Comparison of ENCODE assay signal across 1 cellular context in the genomic region with DNA sequence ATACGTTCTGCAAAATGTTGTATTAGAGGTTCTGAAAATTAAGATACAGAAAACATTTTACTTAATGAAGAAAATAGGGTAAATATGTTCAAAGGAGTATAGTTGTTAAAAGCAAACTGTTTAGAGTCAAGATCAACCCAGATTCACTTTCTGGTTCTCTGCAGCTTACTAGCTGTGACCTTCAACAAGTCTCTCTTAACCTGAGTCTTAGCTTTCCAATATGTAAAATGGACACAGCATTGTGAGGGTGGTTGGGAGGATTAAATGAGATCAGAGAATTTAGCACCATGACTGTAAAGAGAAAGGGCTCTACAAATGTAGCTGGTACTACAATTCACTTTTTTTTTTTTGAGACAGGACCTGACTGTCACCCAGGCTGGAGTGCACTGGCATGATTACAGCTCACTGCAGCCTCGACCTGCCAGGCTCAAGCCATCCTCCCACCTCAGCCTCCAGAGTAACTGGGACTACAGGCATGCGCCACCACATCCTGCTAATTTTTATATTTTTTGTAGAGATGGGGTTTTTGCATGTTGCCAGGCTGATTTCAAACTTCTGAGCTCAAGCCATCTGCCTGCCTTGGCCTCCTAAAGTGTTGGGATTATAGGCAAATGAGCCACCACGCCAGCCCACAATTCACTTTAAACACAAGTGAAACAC.
TF ChIP-seq lines count a peak whose summit lies in the region.

No MANE protein-coding gene starts in this region.

TF ChIP-seq in GM23338, 12 proteins besides CTCF, POLR2A, EP300 and RAD21 (continued from another document):
- TF ChIP-seq, protein P1, sequence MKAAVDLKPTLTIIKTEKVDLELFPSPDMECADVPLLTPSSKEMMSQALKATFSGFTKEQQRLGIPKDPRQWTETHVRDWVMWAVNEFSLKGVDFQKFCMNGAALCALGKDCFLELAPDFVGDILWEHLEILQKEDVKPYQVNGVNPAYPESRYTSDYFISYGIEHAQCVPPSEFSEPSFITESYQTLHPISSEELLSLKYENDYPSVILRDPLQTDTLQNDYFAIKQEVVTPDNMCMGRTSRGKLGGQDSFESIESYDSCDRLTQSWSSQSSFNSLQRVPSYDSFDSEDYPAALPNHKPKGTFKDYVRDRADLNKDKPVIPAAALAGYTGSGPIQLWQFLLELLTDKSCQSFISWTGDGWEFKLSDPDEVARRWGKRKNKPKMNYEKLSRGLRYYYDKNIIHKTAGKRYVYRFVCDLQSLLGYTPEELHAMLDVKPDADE (IDR thresholded peaks at IDR 0.05) = no peak
TF ChIP-seq in GM23338: peak in this region for 0.
